ENCODE assay signal across 1 cellular context in the genomic region with DNA sequence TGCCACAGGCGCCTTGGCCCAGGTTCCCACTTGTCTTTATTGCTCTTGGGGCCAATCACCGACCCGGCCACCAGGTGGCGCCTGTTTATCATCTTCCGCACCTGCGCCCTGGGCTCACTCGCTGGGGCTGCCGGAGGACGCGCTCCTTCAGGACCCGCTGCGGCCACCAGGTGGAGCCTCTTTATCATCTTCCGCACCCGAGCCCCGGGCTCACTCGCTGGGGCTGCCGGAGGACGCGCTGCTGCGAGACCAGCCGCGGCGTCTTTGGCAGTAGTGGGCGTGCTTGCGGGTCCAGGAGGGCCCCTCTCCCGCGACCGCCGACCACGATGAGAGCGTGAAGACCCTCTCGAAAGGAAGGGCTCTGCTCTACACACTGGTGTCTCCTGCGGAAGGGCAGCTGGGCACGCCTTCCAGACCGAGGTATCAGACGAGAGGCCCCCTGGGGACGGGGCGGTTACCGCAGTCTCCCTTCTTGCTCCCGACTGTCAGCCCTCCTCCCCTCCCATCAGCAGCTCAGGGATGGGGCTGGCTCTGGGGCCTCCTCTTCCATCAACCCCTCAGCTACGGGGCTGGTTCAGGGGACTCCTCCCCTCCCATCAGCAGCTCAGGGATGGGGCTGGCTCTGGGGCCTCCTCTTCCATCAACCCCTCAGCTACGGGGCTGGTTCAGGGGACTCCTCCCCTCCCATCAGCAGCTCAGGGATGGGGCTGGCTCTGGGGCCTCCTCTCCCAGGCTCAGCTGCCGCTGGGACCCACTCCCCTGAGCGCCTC.
TF ChIP-seq lines count a peak whose summit lies in the region.

No MANE protein-coding gene starts in this region.

TF ChIP-seq in HEK293, 187 proteins besides CTCF, POLR2A, EP300 and RAD21 (continued from another document):
- TF ChIP-seq, protein P1, sequence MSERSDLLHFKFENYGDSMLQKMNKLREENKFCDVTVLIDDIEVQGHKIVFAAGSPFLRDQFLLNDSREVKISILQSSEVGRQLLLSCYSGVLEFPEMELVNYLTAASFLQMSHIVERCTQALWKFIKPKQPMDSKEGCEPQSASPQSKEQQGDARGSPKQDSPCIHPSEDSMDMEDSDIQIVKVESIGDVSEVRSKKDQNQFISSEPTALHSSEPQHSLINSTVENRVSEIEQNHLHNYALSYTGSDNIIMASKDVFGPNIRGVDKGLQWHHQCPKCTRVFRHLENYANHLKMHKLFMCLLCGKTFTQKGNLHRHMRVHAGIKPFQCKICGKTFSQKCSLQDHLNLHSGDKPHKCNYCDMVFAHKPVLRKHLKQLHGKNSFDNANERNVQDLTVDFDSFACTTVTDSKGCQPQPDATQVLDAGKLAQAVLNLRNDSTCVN (tag by site-specific recombination; optimal IDR thresholded peaks at IDR 0.05) = peak; percentile 38
- peak; percentile 47 for TF ChIP-seq ZNF654 (tag by site-specific recombination; IDR thresholded peaks at IDR 0.05; ENCODE audit: low read depth)
- peak; percentile 18; the same call in 1 of the 2 replicates for TF ChIP-seq ZNF341 (tag by site-specific recombination; IDR thresholded peaks at IDR 0.05; ENCODE audit: low read depth)
- peak; percentile 17; the same call in 1 of the 2 replicates for TF ChIP-seq ZIC2 (tag by site-specific recombination; IDR thresholded peaks at IDR 0.05)
- 0 out of 2 replicates have a peak, but pooled peaks have one; percentile 29 for TF ChIP-seq ZNF600 (tag by site-specific recombination; IDR thresholded peaks at IDR 0.05)
